Comparison of ENCODE assay signal across 13 cellular contexts in genomic region chr17:46772879-46773620, GRCh38. TPM values are rescaled to one million over a fixed set of nuclear protein-coding genes. Genes with fewer than 3 reads are reported as not detected.
A peak's percentile ranks its signal among the peaks of the same experiment; 100 is the strongest.
DNase-seq lines count a peak whose midpoint lies in the region; ATAC-seq, FAIRE-seq and TF ChIP-seq lines count a peak whose summit lies in the region.
"Had no signal": no experiment of that assay in that cellular context is flagged by ENCODE, and none has a peak within 500 bp of the region (broad histone marks: within the 10 kb centered on the region; RNA-seq: fewer than 3 reads in every experiment).

No MANE protein-coding gene starts in this region.

- peaks cover 10% of the 10 kb centered on the region; the same call in 1 of the 2 replicates for H3K23me2 ChIP-seq in H1 (ENCODE audit: low read depth, low read length)

- CTCF ChIA-PET in H1 (lab: Charles Lee; ENCODE audit: partially characterized antibody) = interaction anchor here (0.6 to 1.7 kb wide), 5 partner anchors 10 to 87 kb away, joined by 3 to 5 read pairs (median 3); no protein-coding TSS in a partner anchor

- H3K9ac ChIP-seq in H1 (replicated peaks in 1 of 4; ENCODE audit: extremely low read depth in 1 of 4, low read depth in 3 of 4, low read length in 3 of 4) = peak overlapping the region in 1 of 4 experiments; percentile 26; a peak in 1 of 7 replicates

- H3K4me3 ChIP-seq in NB4 (ENCODE audit: low read depth, low read length) (no peak overlapping the region), H1 (ENCODE audit: extremely low read depth in 1 of 4, insufficient read depth in 2 of 4, low read depth in 3 of 4, low read length in 4 of 4) (peak overlapping the region in 3 of 4 experiments; percentile 4 to 61 (median 22); a peak in 4 of 8 replicates)

- H2AFZ ChIP-seq in H1 (ENCODE audit: low read length) = no peak overlapping the region

- H4K8ac ChIP-seq in H1 (ENCODE audit: extremely low read depth, insufficient read depth, low read length) = peak overlapping the region; percentile 90

- peaks cover 37% of the 10 kb centered on the region for H3K27me3 Mint-ChIP-seq in activated T-cell treated with anti-CD3 and anti-CD28 coated beads, Interleukin-2, amount 50 U/mL, for 72 hours (ENCODE audit: low read depth)
- H3K27me3 Mint-ChIP-seq in progenitor cell of endocrine pancreas = peaks cover 16% of the 10 kb centered on the region

- POLR2A ChIA-PET in H1 (lab: Charles Lee; ENCODE audit: partially characterized antibody) = interaction anchor here (0.6 to 1.8 kb wide), 7 partner anchors 10 to 48 kb away, joined by 3 to 7 read pairs (median 3); no protein-coding TSS in a partner anchor

- no peaks in the 10 kb centered on the region for H3K79me1 ChIP-seq in H1 (ENCODE audit: low read depth, low read length)

- TF ChIP-seq EP300 in H1 (IDR thresholded peaks at IDR 0.05; ENCODE audit: borderline replicate concordance in 1 of 2, low read depth in 2 of 2, low read length in 2 of 2) = no peak

- peak overlapping the region; percentile 53; the same call in 1 of the 2 replicates for H2BK20ac ChIP-seq in H1 (ENCODE audit: low read length)

- H3K4me1 ChIP-seq in H1 (replicated peaks in 1 of 4; ENCODE audit: control insufficient read depth in 3 of 4, insufficient read depth in 4 of 4, low read length in 3 of 4) = peaks cover 6 to 32% (median 25%) of the 10 kb centered on the region in 4 experiments

- H3K4me3 Mint-ChIP-seq in activated T-cell treated with anti-CD3 and anti-CD28 coated beads, Interleukin-2, amount 50 U/mL, for 72 hours = peak overlapping the region; percentile 41 to 72
- peak overlapping the region; percentile 60 for H3K4me3 Mint-ChIP-seq in progenitor cell of endocrine pancreas (ENCODE audit: low read depth)

- no peak overlapping the region for H3K27ac ChIP-seq in H1 (ENCODE audit: low read depth, low read length)
- H3K27ac ChIP-seq: brain microvascular endothelial cell, left ventricle myocardium inferior had no signal

- H4K20me1 ChIP-seq in H1 (replicated peaks in 1 of 2; ENCODE audit: control insufficient read depth in 1 of 2, insufficient read depth in 2 of 2, low read length in 2 of 2) = peaks cover 7 to 14% of the 10 kb centered on the region in 2 experiments

- no peak overlapping the region for H4K91ac ChIP-seq in H1 (replicated peaks; ENCODE audit: insufficient read length, low read length)

- peaks cover 0 to 2% of the 10 kb centered on the region in 2 experiments; a peak in 1 of 4 replicates for H3K9me3 ChIP-seq in H1 (ENCODE audit: insufficient read depth in 2 of 2, low read depth in 1 of 2, low read length in 1 of 2)
- H3K9me3 ChIP-seq: left ventricle myocardium inferior had no signal

- H2BK12ac ChIP-seq in H1 (ENCODE audit: low read depth, low read length) = peak overlapping the region; percentile 89; the same call in 1 of the 2 replicates

- H3K36me3 ChIP-seq in H1 (ENCODE audit: control insufficient read depth in 2 of 4, insufficient read depth in 4 of 4, low read length in 3 of 4) = no peaks in the 10 kb centered on the region; a peak in 1 of 8 replicates
- H3K36me3 ChIP-seq: brain microvascular endothelial cell, left ventricle myocardium inferior had no signal

- TF ChIP-seq RAD21 in H1 (IDR thresholded peaks at IDR 0.05 in 1 of 2, conservative IDR thresholded peaks at IDR 0.05 in 1 of 2; ENCODE audit: low read depth in 2 of 2, low read length in 2 of 2) = no peak

- no peak for ATAC-seq in activated T-cell treated with anti-CD3 and anti-CD28 coated beads, Interleukin-2, amount 50 U/mL, for 72 hours (replicated peaks in 1 of 2)
- no peak for ATAC-seq in GM21786 (IDR thresholded peaks at IDR 0.05; ENCODE audit: unreplicated experiment)
- ATAC-seq in HG03469 (IDR thresholded peaks at IDR 0.05; ENCODE audit: unreplicated experiment) = no peak
- ATAC-seq in GM19452 (IDR thresholded peaks at IDR 0.05; ENCODE audit: unreplicated experiment) = no peak

- H3K18ac ChIP-seq in H1 (ENCODE audit: extremely low read depth, low read length) = peak overlapping the region; percentile 71; the same call in 1 of the 2 replicates

- H2BK5ac ChIP-seq in H1 (ENCODE audit: low read depth, low read length) = no peak overlapping the region; the same call in 1 of the 2 replicates

- H2BK120ac ChIP-seq in H1 (replicated peaks; ENCODE audit: low read depth, low read length) = peak overlapping the region; percentile 9

- H3K4ac ChIP-seq in H1 (replicated peaks; ENCODE audit: insufficient read length, low read depth, low read length) = peak overlapping the region; percentile 10

- H3K4me2 ChIP-seq in H1 (ENCODE audit: insufficient read depth in 1 of 2, low read depth in 2 of 2, low read length in 2 of 2) = peak overlapping the region; percentile 75 to 94

- TF ChIP-seq POLR2A in NB4 (IDR thresholded peaks at IDR 0.05; ENCODE audit: extremely low read depth, insufficient read length) (no peak), H1 (IDR thresholded peaks at IDR 0.05; ENCODE audit: control extremely low read depth in 1 of 2, low read depth in 2 of 2, low read length in 2 of 2) (no peak)

- H3K23ac ChIP-seq in H1 (ENCODE audit: insufficient read length) = no peak overlapping the region

- no peak for DNase-seq in activated T-cell treated with anti-CD3 and anti-CD28 coated beads, Interleukin-2, amount 50 U/mL, for 72 hours
- DNase-seq in activated T-cell treated with anti-CD3 and anti-CD28 coated beads, Interleukin-2, amount 50 U/mL, for 48 hours = no peak
- peak; percentile 83 for DNase-seq in NB4 (ENCODE audit: low read depth)
- peak in 1 of 2 experiments; percentile 71 for DNase-seq in H1 (ENCODE audit: low read depth in 1 of 2, low spot score in 2 of 2)
- no peak for DNase-seq in progenitor cell of endocrine pancreas (ENCODE audit: low spot score, unreplicated experiment)
- DNase-seq: activated CD4-positive, alpha-beta T cell treated with anti-CD3 and anti-CD28 coated beads for 4 hours; brain microvascular endothelial cell; left ventricle myocardium inferior; MM.1S had no signal

- FAIRE-seq in H1 (lab: Jason Lieb, UNC) = no peak
- FAIRE-seq: GM12891 had no signal

- H2AK5ac ChIP-seq in H1 (ENCODE audit: low read depth, low read length) = peak overlapping the region; percentile 68; the same call in 1 of the 2 replicates

- WGBS in H1 (ENCODE audit: extremely low coverage in 1 of 2, insufficient coverage in 1 of 2, insufficient read length in 1 of 2, insufficient replicate concordance in 2 of 2, low coverage in 1 of 2, low lambda C conversion rate in 2 of 2, missing lambda C conversion rate in 1 of 2), 2 experiments = 15% methylated on average over 12 of the region's 12 CpGs; no CpG with 5 or more reads in 1 of the 2 experiments

- H3K79me2 ChIP-seq in H1 (ENCODE audit: control insufficient read depth in 1 of 2, insufficient read depth in 2 of 2, low read length in 2 of 2) = no peaks in the 10 kb centered on the region

- no peaks in the 10 kb centered on the region for H3K4me1 Mint-ChIP-seq in activated T-cell treated with anti-CD3 and anti-CD28 coated beads, Interleukin-2, amount 50 U/mL, for 72 hours (ENCODE audit: low read depth)
- peaks cover 10% of the 10 kb centered on the region for H3K4me1 Mint-ChIP-seq in progenitor cell of endocrine pancreas (ENCODE audit: low read depth)

- no peaks in the 10 kb centered on the region for H3K36me3 Mint-ChIP-seq in activated T-cell treated with anti-CD3 and anti-CD28 coated beads, Interleukin-2, amount 50 U/mL, for 72 hours (ENCODE audit: insufficient read depth in 2 of 2)
- peaks cover 2% of the 10 kb centered on the region for H3K36me3 Mint-ChIP-seq in progenitor cell of endocrine pancreas (ENCODE audit: insufficient read depth)

- no peaks in the 10 kb centered on the region for H3K9me3 Mint-ChIP-seq in activated T-cell treated with anti-CD3 and anti-CD28 coated beads, Interleukin-2, amount 50 U/mL, for 72 hours
- H3K9me3 Mint-ChIP-seq in progenitor cell of endocrine pancreas (ENCODE audit: low read depth) = no peaks in the 10 kb centered on the region

- H3K27me3 ChIP-seq in H1 (replicated peaks in 1 of 4; ENCODE audit: control insufficient read depth in 3 of 4, extremely low read depth in 1 of 4, insufficient read depth in 3 of 4, low read length in 3 of 4) = peaks cover 52 to 83% (median 79%) of the 10 kb centered on the region in 4 experiments

- H3K56ac ChIP-seq in H1 (replicated peaks; ENCODE audit: insufficient read length, low read depth, low read length) = no peak overlapping the region

- no peak overlapping the region; the same call in 1 of the 2 replicates for H2BK15ac ChIP-seq in H1 (ENCODE audit: low read length)

- no peak overlapping the region for H4K5ac ChIP-seq in H1 (ENCODE audit: insufficient read length, low read depth, low read length)

- H3K14ac ChIP-seq in H1 (ENCODE audit: insufficient read length) = no peak overlapping the region

- H3K27ac Mint-ChIP-seq in activated T-cell treated with anti-CD3 and anti-CD28 coated beads, Interleukin-2, amount 50 U/mL, for 72 hours = no peak overlapping the region
- H3K27ac Mint-ChIP-seq in progenitor cell of endocrine pancreas = no peak overlapping the region

- TF ChIP-seq CTCF in NB4 (IDR thresholded peaks at IDR 0.05; ENCODE audit: low read depth, low read length) (no peak), H1 (IDR thresholded peaks at IDR 0.05; ENCODE audit: control extremely low read depth in 1 of 3, insufficient read depth in 1 of 3, low read depth in 1 of 3, low read length in 3 of 3) (no peak), progenitor cell of endocrine pancreas (IDR thresholded peaks at IDR 0.05; ENCODE audit: unreplicated experiment) (no peak)

TF ChIP-seq in H1, 55 proteins besides CTCF, POLR2A, EP300 and RAD21 (continues in another document):
- TF ChIP-seq ZNF274 (IDR thresholded peaks at IDR 0.05; ENCODE audit: borderline replicate concordance, extremely low read depth, low read length) (no peak), SIRT6 (IDR thresholded peaks at IDR 0.05; ENCODE audit: low read length) (no peak), MAX (IDR thresholded peaks at IDR 0.05) (peak; percentile 18; the same call in 1 of the 2 replicates), BCL11A (IDR thresholded peaks at IDR 0.05; ENCODE audit: low read depth in 2 of 2, low read length in 2 of 2) (no peak), EZH2 (IDR thresholded peaks at IDR 0.05; ENCODE audit: low read depth, low read length, severe bottlenecking) (peak; percentile 9)

RNA-seq across cellular contexts. Expression of gene WNT3, which starts 45.4 kb away (rescaled TPM):
- under 1 TPM; 0.14 to 0.53 TPM for total RNA-seq in activated T-cell treated with anti-CD3 and anti-CD28 coated beads, Interleukin-2, amount 50 U/mL, for 72 hours
- total RNA-seq in H1 (2021; fragmentation: NEBNext Ultra II Directional; extraction: Animal tissue kit (Norgen Biotek cat#: 25700)) = 1.3 and 2.0 TPM in 2 replicates
- polyA plus RNA-seq in H1 (2011; rRNA removed) = 0.56 and 0.96 TPM in 2 replicates
- polyA plus RNA-seq in H1 (2011; cell fraction: cytosol; rRNA removed) = 1.00 TPM
- 1.2 TPM for polyA plus RNA-seq in H1 (2011; cell fraction: nucleus; rRNA removed)
- polyA plus RNA-seq in H1 (2012, experiment 1 of 2) = 0.40 to 1.3 TPM (median 0.77 TPM) in 4 replicates
- polyA plus RNA-seq in H1 (2012, experiment 2 of 2) = 0.76 TPM
- 5.2 TPM for polyA plus RNA-seq in H1 (2013, experiment 1 of 2)
- polyA plus RNA-seq in H1 (2013, experiment 2 of 2) = 6.7 TPM
- polyA minus RNA-seq in H1 (2011; rRNA and poly(A)+ RNA removed) = 0.71 and 0.91 TPM in 2 replicates
- 0.66 TPM for polyA minus RNA-seq in H1 (2011; cell fraction: cytosol; rRNA and poly(A)+ RNA removed)
- 0.60 TPM for polyA minus RNA-seq in H1 (2011; cell fraction: nucleus; rRNA and poly(A)+ RNA removed)
- total RNA-seq in progenitor cell of endocrine pancreas = 7.2 and 8.1 TPM in 2 replicates
